In the genomic region with DNA sequence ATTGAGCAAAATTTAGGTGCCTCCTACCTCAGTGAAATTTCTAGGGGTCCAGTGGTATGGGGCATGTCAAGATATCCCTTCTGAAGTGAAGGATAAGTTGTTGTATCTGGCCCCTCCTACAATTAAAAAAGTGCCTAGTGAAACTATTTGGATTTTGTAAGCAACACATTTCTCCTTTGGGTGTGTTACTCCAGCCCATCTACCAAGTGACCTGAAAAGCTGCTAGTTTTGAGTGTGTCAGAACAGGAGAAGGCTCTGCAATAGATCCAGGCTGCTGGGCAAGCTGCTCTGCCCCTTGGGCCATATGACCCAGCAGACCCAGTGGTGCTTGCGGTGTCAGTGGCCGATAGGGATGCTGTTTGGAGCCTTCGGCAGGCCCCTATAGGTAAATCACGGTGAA, we compare ENCODE assay signal across 6 cellular contexts.
"Had no signal": no experiment of that assay in that cellular context is flagged by ENCODE, and none has a peak within 500 bp of the region (broad histone marks: within the 10 kb centered on the region; RNA-seq: fewer than 3 reads in every experiment).

No MANE protein-coding gene starts in this region.

- H3K9me3 Mint-ChIP-seq: GM23338, H9 had no signal

- H3K4me3 Mint-ChIP-seq: GM23338, H9, IgD-negative memory B cell had no signal

- ATAC-seq: GM23338, HepG2 had no signal

- H3K4me1 Mint-ChIP-seq: GM23338, IgD-negative memory B cell had no signal

- H3K27ac ChIP-seq: HL-60 had no signal

- H2AFZ ChIP-seq: GM23338 had no signal

- DNase-seq: H9, HCEC 1CT had no signal

- H3K4me3 ChIP-seq: GM23338 had no signal

- H3K27ac Mint-ChIP-seq: GM23338, H9, IgD-negative memory B cell had no signal

- H3K4me2 ChIP-seq: GM23338 had no signal

- H3K36me3 Mint-ChIP-seq: IgD-negative memory B cell had no signal
